8 cellular contexts compared by ENCODE assay signal in the genomic region with DNA sequence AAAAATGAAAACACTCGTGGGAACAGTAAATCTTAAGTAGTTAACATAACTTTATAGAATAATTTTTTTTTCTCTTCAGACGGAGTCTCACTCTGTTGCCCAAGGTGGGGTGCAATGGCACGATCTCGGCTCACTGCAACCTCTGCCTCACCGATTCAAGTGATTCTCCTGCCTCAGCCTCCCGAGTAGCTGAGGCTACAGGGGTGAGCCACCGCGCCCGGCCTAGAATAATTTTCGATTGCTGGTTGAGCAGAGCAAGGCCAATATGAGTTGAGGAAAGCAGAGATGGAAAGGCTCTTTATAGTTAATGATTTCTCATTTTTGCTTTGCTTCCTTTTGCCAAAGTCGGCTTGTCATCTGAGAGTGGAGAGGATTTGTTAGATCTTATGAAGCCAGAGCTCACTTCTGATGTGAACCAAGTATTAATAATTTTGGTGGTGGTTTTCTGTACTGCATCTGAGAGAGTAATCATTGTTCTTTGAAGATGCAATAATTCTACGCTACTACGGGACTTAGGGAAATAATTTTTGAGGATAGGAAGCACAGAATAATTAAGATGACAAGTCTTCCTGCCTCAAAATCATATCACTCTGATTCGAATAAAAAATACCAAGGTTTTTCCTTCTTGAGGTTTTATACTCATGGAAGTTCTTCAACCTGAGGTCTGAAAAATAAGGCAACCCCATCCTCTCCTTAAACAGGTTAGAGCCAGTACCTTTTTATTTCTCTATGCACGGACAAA.
DNase-seq lines count a peak whose midpoint lies in the region; ATAC-seq and TF ChIP-seq lines count a peak whose summit lies in the region.

No MANE protein-coding gene starts in this region.

- H3K4me3 ChIP-seq in tibial artery = peak overlapping the region; percentile 72 to 79

- H3K36me3 Mint-ChIP-seq in activated naive CD4-positive, alpha-beta T cell treated with anti-CD3 and anti-CD28 coated beads, Interleukin-2, amount 10 ng/mL, durations not matched to agents 7 days and 5 days = peaks cover 6% of the 10 kb centered on the region
- H3K36me3 Mint-ChIP-seq in activated naive CD8-positive, alpha-beta T cell = no peaks in the 10 kb centered on the region

- H3K4me1 ChIP-seq in tibial artery = peaks cover 0 to 34% (median 15%) of the 10 kb centered on the region in 4 donors

- no peak for DNase-seq in activated naive CD4-positive, alpha-beta T cell treated with anti-CD3 and anti-CD28 coated beads, Interleukin-2, amount 10 ng/mL, durations not matched to agents 7 days and 5 days
- DNase-seq in activated naive CD4-positive, alpha-beta T cell treated with Interleukin-2 at 50 U/mL for 16 hours = no peak
- peak; percentile 49 for DNase-seq in kidney tubule cell (ENCODE audit: low spot score)
- DNase-seq in tibial artery = no peak
- no peak for DNase-seq in NOMO-1 treated with DMSO at 0.1 percent for 48 hours (lab: John Stamatoyannopoulos, UW; ENCODE audit: unreplicated experiment)
- DNase-seq in HK-2 (ENCODE audit: unreplicated experiment) = no peak

- no peaks in the 10 kb centered on the region for H3K36me3 ChIP-seq in tibial artery

- CTCF ChIA-PET in activated naive CD4-positive, alpha-beta T cell treated with anti-CD3 and anti-CD28 coated beads, Interleukin-2, amount 10 ng/mL, durations not matched to agents 7 days and 5 days (lab: Charles Lee) = interaction anchor here (1.0 to 1.6 kb wide), 3 partner anchors 9 to 67 kb away, joined by 3 to 5 read pairs (median 4); no protein-coding TSS in a partner anchor

- peaks cover 6% of the 10 kb centered on the region for H3K27me3 Mint-ChIP-seq in activated naive CD4-positive, alpha-beta T cell treated with anti-CD3 and anti-CD28 coated beads, Interleukin-2, amount 10 ng/mL, durations not matched to agents 7 days and 5 days
- H3K27me3 Mint-ChIP-seq in activated naive CD8-positive, alpha-beta T cell = no peaks in the 10 kb centered on the region

- no peaks in the 10 kb centered on the region for H3K9me3 ChIP-seq in tibial artery

- H3K27me3 ChIP-seq in tibial artery = no peaks in the 10 kb centered on the region

- intact Hi-C loops in tibial artery (cut with DNase I; ENCODE audit: low total_unique reads) = loop anchor here (5.0 kb wide), 1 partner anchor 140 kb away; the partner anchor contains the start of gene CTDSPL2

- H3K4me1 Mint-ChIP-seq in activated naive CD4-positive, alpha-beta T cell treated with anti-CD3 and anti-CD28 coated beads, Interleukin-2, amount 10 ng/mL, durations not matched to agents 7 days and 5 days = peaks cover 43% of the 10 kb centered on the region
- peaks cover 46% of the 10 kb centered on the region for H3K4me1 Mint-ChIP-seq in activated naive CD8-positive, alpha-beta T cell (ENCODE audit: low read depth)

- H3K9me3 Mint-ChIP-seq in activated naive CD4-positive, alpha-beta T cell treated with anti-CD3 and anti-CD28 coated beads, Interleukin-2, amount 10 ng/mL, durations not matched to agents 7 days and 5 days = peaks cover 2% of the 10 kb centered on the region
- no peaks in the 10 kb centered on the region for H3K9me3 Mint-ChIP-seq in activated naive CD8-positive, alpha-beta T cell (ENCODE audit: low read depth)

- peak overlapping the region; percentile 99 for H3K27ac Mint-ChIP-seq in activated naive CD4-positive, alpha-beta T cell treated with anti-CD3 and anti-CD28 coated beads, Interleukin-2, amount 10 ng/mL, durations not matched to agents 7 days and 5 days
- H3K27ac Mint-ChIP-seq in activated naive CD8-positive, alpha-beta T cell = peak overlapping the region; percentile 97

- no peak for ATAC-seq in GM19023 (IDR thresholded peaks at IDR 0.05; ENCODE audit: unreplicated experiment)

- peak; percentile 26 to 34 for TF ChIP-seq CTCF in tibial artery (IDR thresholded peaks at IDR 0.05)

- H3K27ac ChIP-seq in tibial artery = peak overlapping the region; percentile 88 to 93

- H3K4me3 Mint-ChIP-seq in activated naive CD4-positive, alpha-beta T cell treated with anti-CD3 and anti-CD28 coated beads, Interleukin-2, amount 10 ng/mL, durations not matched to agents 7 days and 5 days = peak overlapping the region; percentile 90
- peak overlapping the region; percentile 96 for H3K4me3 Mint-ChIP-seq in activated naive CD8-positive, alpha-beta T cell
